13 cellular contexts compared by ENCODE assay signal in the genomic region with DNA sequence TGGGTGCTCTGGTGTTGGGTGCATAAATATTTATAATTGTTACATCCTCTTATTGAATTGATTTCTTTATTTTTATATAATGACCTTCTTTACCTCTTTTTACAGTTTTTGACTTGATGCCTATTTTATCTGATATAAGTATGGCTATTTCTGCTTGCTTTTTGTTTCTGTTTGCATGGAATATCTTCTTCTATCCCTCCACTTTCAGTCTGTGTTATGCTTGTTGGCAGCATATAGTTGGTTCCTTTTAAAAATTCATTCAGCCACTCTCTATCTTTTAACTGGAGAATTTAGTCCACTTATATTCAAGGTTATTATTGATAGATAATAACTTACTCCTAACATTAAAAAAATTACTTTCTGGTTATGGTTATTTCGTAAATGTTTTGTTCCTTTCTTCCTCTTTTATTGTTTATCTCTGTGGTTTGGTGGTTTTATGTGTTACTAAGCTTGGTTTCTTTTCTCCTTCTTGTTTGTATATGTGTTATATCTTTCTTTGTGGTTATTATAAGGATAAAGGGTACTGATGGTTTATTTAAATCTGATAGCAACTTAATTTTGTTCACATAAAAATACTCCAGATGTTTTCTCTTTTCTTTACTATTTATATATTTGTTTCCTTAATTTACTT.
A peak's percentile ranks its signal among the peaks of the same experiment; 100 is the strongest.
DNase-seq lines count a peak whose midpoint lies in the region; ATAC-seq and TF ChIP-seq lines count a peak whose summit lies in the region.
"Had no signal": no experiment of that assay in that cellular context is flagged by ENCODE, and none has a peak within 500 bp of the region (broad histone marks: within the 10 kb centered on the region; RNA-seq: fewer than 3 reads in every experiment).

No MANE protein-coding gene starts in this region.

- POLR2A ChIA-PET in naive thymus-derived CD4-positive, alpha-beta T cell (lab: Charles Lee), result interaction anchor here (0.6 kb wide), 1 partner anchor 47 kb away, joined by 3 read pairs; no protein-coding TSS in a partner anchor

- H3K27ac Mint-ChIP-seq in effector memory CD8-positive, alpha-beta T cell, result peak overlapping the region; percentile 3 to 13
- no peak overlapping the region for H3K27ac Mint-ChIP-seq in naive thymus-derived CD4-positive, alpha-beta T cell
- no peak overlapping the region for H3K27ac Mint-ChIP-seq in activated naive CD4-positive, alpha-beta T cell treated with anti-CD3 and anti-CD28 coated beads, Interleukin-2, amount 10 ng/mL, durations not matched to agents 7 days and 5 days

- no peaks in the 10 kb centered on the region for H3K27me3 Mint-ChIP-seq in effector memory CD8-positive, alpha-beta T cell
- H3K27me3 Mint-ChIP-seq in naive thymus-derived CD4-positive, alpha-beta T cell, result peaks cover 0 to 8% (median 0%) of the 10 kb centered on the region in 5 donors
- no peaks in the 10 kb centered on the region for H3K27me3 Mint-ChIP-seq in activated naive CD4-positive, alpha-beta T cell treated with anti-CD3 and anti-CD28 coated beads, Interleukin-2, amount 10 ng/mL, durations not matched to agents 7 days and 5 days

- H3K27me3 ChIP-seq in naive thymus-derived CD4-positive, alpha-beta T cell (ENCODE audit: control insufficient read depth in 2 of 2, insufficient read depth in 2 of 2, low read length in 2 of 2), result peaks cover 0 to 4% of the 10 kb centered on the region in 2 donors
- no peaks in the 10 kb centered on the region for H3K27me3 ChIP-seq in breast epithelium
- H3K27me3 ChIP-seq: cardiac muscle cell, uterus had no signal

- H3K36me3 ChIP-seq in naive thymus-derived CD4-positive, alpha-beta T cell (ENCODE audit: control insufficient read depth in 2 of 3, insufficient read depth in 3 of 3, low read length in 3 of 3), result no peaks in the 10 kb centered on the region
- H3K36me3 ChIP-seq in breast epithelium, result no peaks in the 10 kb centered on the region
- H3K36me3 ChIP-seq: cardiac muscle cell, uterus had no signal

- H3K36me3 Mint-ChIP-seq in effector memory CD8-positive, alpha-beta T cell (ENCODE audit: insufficient read depth), result no peaks in the 10 kb centered on the region
- no peaks in the 10 kb centered on the region for H3K36me3 Mint-ChIP-seq in naive thymus-derived CD4-positive, alpha-beta T cell
- no peaks in the 10 kb centered on the region for H3K36me3 Mint-ChIP-seq in activated naive CD4-positive, alpha-beta T cell treated with anti-CD3 and anti-CD28 coated beads, Interleukin-2, amount 10 ng/mL, durations not matched to agents 7 days and 5 days

- no peak for TF ChIP-seq POLR2A in breast epithelium (IDR thresholded peaks at IDR 0.05)

- DNase-seq in effector memory CD8-positive, alpha-beta T cell, result no peak
- DNase-seq in naive thymus-derived CD4-positive, alpha-beta T cell, result no peak
- no peak for DNase-seq in mucosa of gallbladder (ENCODE audit: low spot score)
- DNase-seq in breast epithelium (ENCODE audit: low spot score in 2 of 2), result no peak
- DNase-seq in activated naive CD4-positive, alpha-beta T cell treated with anti-CD3 and anti-CD28 coated beads, Interleukin-2, amount 10 ng/mL, durations not matched to agents 7 days and 5 days, result no peak
- DNase-seq: foreskin fibroblast, psoas muscle, uterus had no signal

- peaks cover 0 to 10% (median 0%) of the 10 kb centered on the region in 3 experiments for H3K9me3 ChIP-seq in naive thymus-derived CD4-positive, alpha-beta T cell (ENCODE audit: control insufficient read depth in 2 of 3, low read length in 3 of 3)
- H3K9me3 ChIP-seq in breast epithelium, result peaks cover 8% of the 10 kb centered on the region in 2 donors

- H3K9me3 Mint-ChIP-seq in effector memory CD8-positive, alpha-beta T cell, result no peaks in the 10 kb centered on the region
- peaks cover 0 to 32% (median 8%) of the 10 kb centered on the region in 11 donors for H3K9me3 Mint-ChIP-seq in naive thymus-derived CD4-positive, alpha-beta T cell
- H3K9me3 Mint-ChIP-seq in activated naive CD4-positive, alpha-beta T cell treated with anti-CD3 and anti-CD28 coated beads, Interleukin-2, amount 10 ng/mL, durations not matched to agents 7 days and 5 days, result peaks cover 4% of the 10 kb centered on the region

- TF ChIP-seq CTCF in breast epithelium (IDR thresholded peaks at IDR 0.05), result no peak

- H3K4me3 Mint-ChIP-seq in effector memory CD8-positive, alpha-beta T cell, result peak overlapping the region; percentile 0 to 43
- H3K4me3 Mint-ChIP-seq in naive thymus-derived CD4-positive, alpha-beta T cell, result no peak overlapping the region
- H3K4me3 Mint-ChIP-seq in activated naive CD4-positive, alpha-beta T cell treated with anti-CD3 and anti-CD28 coated beads, Interleukin-2, amount 10 ng/mL, durations not matched to agents 7 days and 5 days, result no peak overlapping the region

- no peak overlapping the region for H3K4me3 ChIP-seq in naive thymus-derived CD4-positive, alpha-beta T cell (ENCODE audit: low read length)
- no peak overlapping the region for H3K4me3 ChIP-seq in breast epithelium
- H3K4me3 ChIP-seq: cardiac muscle cell, K562, psoas muscle, uterus had no signal

- ATAC-seq in GM18858 (IDR thresholded peaks at IDR 0.05; ENCODE audit: unreplicated experiment) (peak; percentile 68), GM21737 (IDR thresholded peaks at IDR 0.05; ENCODE audit: unreplicated experiment) (peak; percentile 72), HG03342 (IDR thresholded peaks at IDR 0.05; ENCODE audit: unreplicated experiment) (peak; percentile 71)
- peak; percentile 77 for ATAC-seq in effector memory CD8-positive, alpha-beta T cell (replicated peaks)
- no peak for ATAC-seq in naive thymus-derived CD4-positive, alpha-beta T cell
- ATAC-seq: K562, psoas muscle had no signal

- H3K4me1 Mint-ChIP-seq in effector memory CD8-positive, alpha-beta T cell (ENCODE audit: low read depth in 2 of 2), result peaks cover 24 to 27% of the 10 kb centered on the region in 2 donors
- H3K4me1 Mint-ChIP-seq in naive thymus-derived CD4-positive, alpha-beta T cell, result peaks cover 0 to 4% (median 0%) of the 10 kb centered on the region in 7 donors
- H3K4me1 Mint-ChIP-seq in activated naive CD4-positive, alpha-beta T cell treated with anti-CD3 and anti-CD28 coated beads, Interleukin-2, amount 10 ng/mL, durations not matched to agents 7 days and 5 days, result no peaks in the 10 kb centered on the region

- intact Hi-C loops in naive thymus-derived CD4-positive, alpha-beta T cell (cut with micrococcal nuclease), result loop anchor here in 1 of 2 donors (5.0 kb wide), 1 partner anchor 66 kb away; no protein-coding TSS in a partner anchor
- intact Hi-C loops in breast epithelium (cut with DNase I; ENCODE audit: low total_unique reads), result no loop called here

- peaks cover 0 to 8% of the 10 kb centered on the region in 2 donors for H3K4me1 ChIP-seq in naive thymus-derived CD4-positive, alpha-beta T cell (ENCODE audit: control insufficient read depth in 2 of 2, insufficient read depth in 2 of 2, low read length in 2 of 2)
- no peaks in the 10 kb centered on the region for H3K4me1 ChIP-seq in breast epithelium
- H3K4me1 ChIP-seq: psoas muscle, uterus had no signal

- CTCF ChIA-PET in naive thymus-derived CD4-positive, alpha-beta T cell (lab: Charles Lee), result no interaction called here
- CTCF ChIA-PET in activated naive CD4-positive, alpha-beta T cell treated with anti-CD3 and anti-CD28 coated beads, Interleukin-2, amount 10 ng/mL, durations not matched to agents 7 days and 5 days (lab: Charles Lee), result no interaction called here

- H3K27ac ChIP-seq in naive thymus-derived CD4-positive, alpha-beta T cell (ENCODE audit: low read depth, low read length), result no peak overlapping the region
- no peak overlapping the region for H3K27ac ChIP-seq in breast epithelium
- H3K27ac ChIP-seq: cardiac muscle cell, psoas muscle, uterus had no signal

Comparison
In these comparisons a context has a peak if more than half of its experiments do, and no peak if none do; other contexts are left out.
1. H3K27ac Mint-ChIP-seq: peak in effector memory CD8-positive, alpha-beta T cell (2 of 2); none in naive thymus-derived CD4-positive, alpha-beta T cell (0 of 9) and activated naive CD4-positive, alpha-beta T cell treated with anti-CD3 and anti-CD28 coated beads, Interleukin-2, amount 10 ng/mL, durations not matched to agents 7 days and 5 days (single experiment).
2. H3K4me3 Mint-ChIP-seq: peak in effector memory CD8-positive, alpha-beta T cell (2 of 2); none in naive thymus-derived CD4-positive, alpha-beta T cell (0 of 10) and activated naive CD4-positive, alpha-beta T cell treated with anti-CD3 and anti-CD28 coated beads, Interleukin-2, amount 10 ng/mL, durations not matched to agents 7 days and 5 days (single experiment).